ENCODE assay signal across 23 cellular contexts in genomic region chr4:139745111-139745639, GRCh38.
"Had no signal": no experiment of that assay in that cellular context is flagged by ENCODE, and none has a peak within 500 bp of the region (broad histone marks: within the 10 kb centered on the region; RNA-seq: fewer than 3 reads in every experiment).

No MANE protein-coding gene starts in this region.

- H3K27ac ChIP-seq: thoracic aorta, upper lobe of left lung had no signal

- H3K27me3 ChIP-seq: hepatocyte, upper lobe of left lung had no signal

- H3K4me3 Mint-ChIP-seq: activated naive CD4-positive, alpha-beta T cell treated with anti-CD3 and anti-CD28 coated beads, Interleukin-2, amount 10 ng/mL, durations not matched to agents 7 days and 5 days; activated T-cell treated with anti-CD3 and anti-CD28 coated beads, Interleukin-2, amount 50 U/mL, for 72 hours; natural killer cell treated with Interleukin-12 subunit alpha and Interleukin-12 subunit beta and Interleukin-15 and Interleukin-18, amount 100 ng/mL, for 72 hours; T-helper 1 cell treated with Interleukin-12 subunit alpha and Interleukin-12 subunit beta and Interleukin-4 antibody, amounts not matched to agents 30 μg/mL and 1 μg/mL, for 36 hours had no signal

- H3K36me3 Mint-ChIP-seq: activated naive CD4-positive, alpha-beta T cell treated with anti-CD3 and anti-CD28 coated beads, Interleukin-2, amount 10 ng/mL, durations not matched to agents 7 days and 5 days; natural killer cell treated with Interleukin-12 subunit alpha and Interleukin-12 subunit beta and Interleukin-15 and Interleukin-18, amount 100 ng/mL, for 72 hours had no signal

- H3K4me1 Mint-ChIP-seq: activated naive CD4-positive, alpha-beta T cell treated with anti-CD3 and anti-CD28 coated beads, Interleukin-2, amount 10 ng/mL, durations not matched to agents 7 days and 5 days had no signal

- H3K9me3 ChIP-seq: thoracic aorta, upper lobe of left lung had no signal

- ATAC-seq: activated T-cell treated with anti-CD3 and anti-CD28 coated beads, Interleukin-2, amount 50 U/mL, for 72 hours; esophagus mucosa; left ventricle myocardium superior; natural killer cell treated with Interleukin-12 subunit alpha and Interleukin-12 subunit beta and Interleukin-15 and Interleukin-18, amount 100 ng/mL, for 72 hours had no signal

- H3K9me3 Mint-ChIP-seq: activated naive CD4-positive, alpha-beta T cell treated with anti-CD3 and anti-CD28 coated beads, Interleukin-2, amount 10 ng/mL, durations not matched to agents 7 days and 5 days; activated T-cell treated with anti-CD3 and anti-CD28 coated beads, Interleukin-2, amount 50 U/mL, for 72 hours; natural killer cell treated with Interleukin-12 subunit alpha and Interleukin-12 subunit beta and Interleukin-15 and Interleukin-18, amount 100 ng/mL, for 72 hours; T-helper 1 cell treated with Interleukin-12 subunit alpha and Interleukin-12 subunit beta and Interleukin-4 antibody, amounts not matched to agents 30 μg/mL and 1 μg/mL, for 36 hours had no signal

- DNase-seq: activated CD4-positive, alpha-beta T cell treated with anti-CD3 and anti-CD28 coated beads for 4 hours; activated CD4-positive, alpha-beta T cell treated with anti-CD3 and anti-CD28 coated beads, Interleukin-2, amount 50 U/mL, for 48 hours; activated CD4-positive, CD25-positive, alpha-beta regulatory T cell; activated effector memory CD4-positive, alpha-beta T cell treated with Interleukin-2 at 50 U/mL for 16 hours; activated naive CD4-positive, alpha-beta T cell treated with anti-CD3 and anti-CD28 coated beads, Interleukin-2, amount 10 ng/mL, durations not matched to agents 7 days and 5 days; activated T-cell treated with anti-CD3 and anti-CD28 coated beads, Interleukin-2, amount 50 U/mL, for 72 hours; amygdala; caudate nucleus; dermis blood vessel endothelial cell; effector CD8-positive, alpha-beta T cell; foreskin melanocyte; kidney glomerular epithelial cell; left ventricle myocardium superior; retina; stimulated activated CD4-positive, alpha-beta T cell treated with anti-CD3 and anti-CD28 coated beads, Interleukin-2, amount 100 ng/mL, for 48 hours; stimulated activated naive CD4-positive, alpha-beta T cell; T1000; upper lobe of left lung had no signal

- H3K4me3 ChIP-seq: hepatocyte, thoracic aorta, upper lobe of left lung had no signal

- H3K36me3 ChIP-seq: thoracic aorta, upper lobe of left lung had no signal

- H3K27ac Mint-ChIP-seq: activated naive CD4-positive, alpha-beta T cell treated with anti-CD3 and anti-CD28 coated beads, Interleukin-2, amount 10 ng/mL, durations not matched to agents 7 days and 5 days; activated T-cell treated with anti-CD3 and anti-CD28 coated beads, Interleukin-2, amount 50 U/mL, for 72 hours; natural killer cell treated with Interleukin-12 subunit alpha and Interleukin-12 subunit beta and Interleukin-15 and Interleukin-18, amount 100 ng/mL, for 72 hours; T-helper 1 cell treated with Interleukin-12 subunit alpha and Interleukin-12 subunit beta and Interleukin-4 antibody, amounts not matched to agents 30 μg/mL and 1 μg/mL, for 36 hours had no signal
